ENCODE assay signal across 9 cellular contexts in the genomic region with DNA sequence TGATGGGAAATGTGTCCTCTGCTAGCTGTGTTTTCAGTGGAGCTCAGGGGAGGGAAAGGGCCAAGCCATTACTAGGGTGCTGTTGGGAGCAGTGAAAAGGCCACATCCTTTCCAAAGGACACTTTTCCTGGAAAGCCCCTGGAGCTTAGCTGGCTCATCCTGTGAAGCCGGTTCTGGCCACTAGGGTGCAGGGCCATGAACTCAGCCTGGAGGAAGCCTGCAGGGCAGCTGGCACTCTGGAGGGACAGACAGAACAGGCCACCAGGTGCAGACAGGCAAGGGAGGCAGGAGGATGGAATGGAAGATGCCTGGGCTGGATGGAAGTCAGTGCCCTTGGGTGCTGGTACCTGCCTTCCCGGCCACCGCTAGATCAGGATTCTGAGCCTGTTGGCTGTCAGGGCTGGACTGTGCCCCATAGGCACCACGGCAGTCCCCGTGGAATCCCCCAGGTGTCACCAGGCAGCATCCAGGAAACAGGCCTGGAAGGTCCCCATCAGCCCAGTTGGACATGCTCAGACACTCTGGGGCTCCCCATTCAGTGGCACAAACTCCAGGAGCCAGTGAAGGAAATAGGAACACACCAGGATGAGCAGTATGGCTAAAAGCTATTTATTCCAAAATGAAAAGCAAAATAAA.
A peak's percentile ranks its signal among the peaks of the same experiment; 100 is the strongest.
DNase-seq lines count a peak whose midpoint lies in the region; ATAC-seq and TF ChIP-seq lines count a peak whose summit lies in the region.
"Had no signal": no experiment of that assay in that cellular context is flagged by ENCODE, and none has a peak within 500 bp of the region (broad histone marks: within the 10 kb centered on the region; RNA-seq: fewer than 3 reads in every experiment).

No MANE protein-coding gene starts in this region.

- H3F3A ChIP-seq in DOHH2 (ENCODE audit: control insufficient read depth, insufficient read depth), result no peaks in the 10 kb centered on the region

- H3K9me3 ChIP-seq in DOHH2 (ENCODE audit: control insufficient read depth, insufficient read depth, low read length) (peaks cover 5% of the 10 kb centered on the region; the same call in 1 of the 2 replicates), IMR-90 (ENCODE audit: control insufficient read depth, insufficient read depth, low read length) (peaks cover 3% of the 10 kb centered on the region; the same call in 1 of the 2 replicates)

- H3K9me3 Mint-ChIP-seq in activated naive CD4-positive, alpha-beta T cell treated with anti-CD3 and anti-CD28 coated beads, Interleukin-2, amount 10 ng/mL, durations not matched to agents 7 days and 5 days, result no peaks in the 10 kb centered on the region

- no peak overlapping the region for H3K4me3 ChIP-seq in DOHH2 (ENCODE audit: low read length)
- H3K4me3 ChIP-seq in IMR-90 (ENCODE audit: insufficient read depth, low read depth, low read length), result no peak overlapping the region
- no peak overlapping the region for H3K4me3 ChIP-seq in astrocyte of the spinal cord (ENCODE audit: low read depth, low read length)
- no peak overlapping the region for H3K4me3 ChIP-seq in mesendoderm (ENCODE audit: low read length)

- H3K56ac ChIP-seq in IMR-90 (ENCODE audit: extremely low read depth, insufficient read depth, low read length) (no peak overlapping the region), mesendoderm (ENCODE audit: low read length) (no peak overlapping the region)

- H2BK5ac ChIP-seq in IMR-90 (ENCODE audit: low read depth, low read length, poor library complexity, severe bottlenecking), result no peak overlapping the region
- H2BK5ac ChIP-seq in mesendoderm (ENCODE audit: low read length), result no peak overlapping the region

- 70% methylated on average over 2 of the region's 5 CpGs; no CpG with 5 or more reads in 1 of the 2 experiments for WGBS in IMR-90 (ENCODE audit: extremely low coverage in 2 of 2, insufficient read length in 1 of 2), 2 experiments
- WGBS in mesendoderm (ENCODE audit: extremely low coverage, insufficient coverage, low lambda C conversion rate), result no CpG with 5 or more reads among the region's 5 CpGs

- in situ Hi-C loops in IMR-90 (cut with MboI; ENCODE audit: low sequenced_read_pairs) (no loop called here), astrocyte of the spinal cord (cut with HindIII; ENCODE audit: low sequenced_read_pairs) (no loop called here)

- H3K9me1 ChIP-seq in IMR-90 (ENCODE audit: insufficient read depth, low read length), result no peaks in the 10 kb centered on the region

- dilution Hi-C loops in IMR-90 (cut with HindIII; ENCODE audit: low sequenced_read_pairs, unreplicated experiment), result no loop called here

- H3K79me2 ChIP-seq in DOHH2 (ENCODE audit: control insufficient read depth, low read length) (no peaks in the 10 kb centered on the region), mesendoderm (ENCODE audit: control insufficient read depth, insufficient read depth, low read length) (no peaks in the 10 kb centered on the region)

- H3K27ac Mint-ChIP-seq in activated naive CD4-positive, alpha-beta T cell treated with anti-CD3 and anti-CD28 coated beads, Interleukin-2, amount 10 ng/mL, durations not matched to agents 7 days and 5 days, result no peak overlapping the region

- no TSS peak for BruUV-seq in IMR-90 (replicated peaks; lab: Mats Ljungman, UMichigan)

- H2BK15ac ChIP-seq in IMR-90 (ENCODE audit: low read depth, low read length), result no peak overlapping the region
- no peak overlapping the region for H2BK15ac ChIP-seq in mesendoderm (replicated peaks; ENCODE audit: low read depth)

- DNase-seq in IMR-90 (no peak), astrocyte of the spinal cord (ENCODE audit: low read depth, low spot score) (no peak), mesendoderm (peak; percentile 79), NCI-H1694 (lab: John Stamatoyannopoulos, UW) (no peak)
- DNase-seq in NK-92 treated with Interleukin-12 subunit alpha and Interleukin-12 subunit beta, amount 100 ng/mL, for 24 hours (lab: John Stamatoyannopoulos, UW), result no peak
- no peak for DNase-seq in activated naive CD4-positive, alpha-beta T cell treated with anti-CD3 and anti-CD28 coated beads, Interleukin-2, amount 10 ng/mL, durations not matched to agents 7 days and 5 days
- DNase-seq: central memory CD4-positive, alpha-beta T cell had no signal

- intact Hi-C loops in IMR-90 (cut with micrococcal nuclease), result no loop called here

- no peak overlapping the region for H3K4ac ChIP-seq in IMR-90 (ENCODE audit: low read depth, low read length)
- H3K4ac ChIP-seq in mesendoderm (ENCODE audit: low read depth, low read length), result no peak overlapping the region

- H3K36me3 Mint-ChIP-seq in activated naive CD4-positive, alpha-beta T cell treated with anti-CD3 and anti-CD28 coated beads, Interleukin-2, amount 10 ng/mL, durations not matched to agents 7 days and 5 days, result no peaks in the 10 kb centered on the region

- TF ChIP-seq RAD21 in IMR-90 (IDR thresholded peaks at IDR 0.05; ENCODE audit: low read length), result no peak

- no peak; the same call in 1 of the 2 replicates for ATAC-seq in IMR-90 (ENCODE audit: low read depth)
- no peak for ATAC-seq in GM18502 (IDR thresholded peaks at IDR 0.05; ENCODE audit: poor library complexity, unreplicated experiment)

- no peaks in the 10 kb centered on the region for H3K4me1 Mint-ChIP-seq in activated naive CD4-positive, alpha-beta T cell treated with anti-CD3 and anti-CD28 coated beads, Interleukin-2, amount 10 ng/mL, durations not matched to agents 7 days and 5 days

- H3K27me3 ChIP-seq in DOHH2 (ENCODE audit: control insufficient read depth, low read length), result no peaks in the 10 kb centered on the region
- H3K27me3 ChIP-seq in IMR-90 (ENCODE audit: control insufficient read depth, insufficient read depth, low read length), result peaks cover 4% of the 10 kb centered on the region
- no peaks in the 10 kb centered on the region for H3K27me3 ChIP-seq in mesendoderm (ENCODE audit: insufficient read depth, low read length, poor library complexity)

- no peak overlapping the region for H3K14ac ChIP-seq in IMR-90 (replicated peaks; ENCODE audit: low read depth, low read length)

- no peak overlapping the region for H3K18ac ChIP-seq in IMR-90 (ENCODE audit: low read depth, low read length)
- H3K18ac ChIP-seq in mesendoderm (ENCODE audit: low read length), result no peak overlapping the region

- no peak overlapping the region for H3K27ac ChIP-seq in DOHH2 (ENCODE audit: low read depth, low read length)
- H3K27ac ChIP-seq in IMR-90 (ENCODE audit: insufficient read depth, low read length), result no peak overlapping the region
- no peak overlapping the region for H3K27ac ChIP-seq in mesendoderm (ENCODE audit: low read depth, low read length)

- POLR2A ChIA-PET in IMR-90 (lab: Charles Lee; ENCODE audit: unreplicated experiment), result no interaction called here

- H3K4me1 ChIP-seq in DOHH2 (ENCODE audit: control insufficient read depth, low read length), result no peaks in the 10 kb centered on the region
- H3K4me1 ChIP-seq in IMR-90 (ENCODE audit: control insufficient read depth, insufficient read depth, low read length), result no peaks in the 10 kb centered on the region
- H3K4me1 ChIP-seq in mesendoderm (ENCODE audit: control insufficient read depth, low read depth, low read length), result no peaks in the 10 kb centered on the region

- H3K79me1 ChIP-seq in IMR-90 (ENCODE audit: low read depth in 1 of 2, low read length in 2 of 2), result no peaks in the 10 kb centered on the region
- no peaks in the 10 kb centered on the region for H3K79me1 ChIP-seq in mesendoderm (ENCODE audit: low read length)

- H3K4me3 Mint-ChIP-seq in activated naive CD4-positive, alpha-beta T cell treated with anti-CD3 and anti-CD28 coated beads, Interleukin-2, amount 10 ng/mL, durations not matched to agents 7 days and 5 days, result no peak overlapping the region

- CTCF ChIA-PET in IMR-90 (lab: Yijun Ruan, JAX), result interaction anchor here (1.0 to 1.2 kb wide), 2 partner anchors 9 to 13 kb away, joined by 3 read pairs; no protein-coding TSS in a partner anchor
- CTCF ChIA-PET in activated naive CD4-positive, alpha-beta T cell treated with anti-CD3 and anti-CD28 coated beads, Interleukin-2, amount 10 ng/mL, durations not matched to agents 7 days and 5 days (lab: Charles Lee), result interaction anchor here (1.0 to 2.0 kb wide), 3 partner anchors 9 to 181 kb away, joined by 4 to 7 read pairs (median 4); partner anchors contain the start of gene VPS13C

- H4K8ac ChIP-seq in IMR-90 (ENCODE audit: low read depth in 2 of 2, low read length in 2 of 2) (no peak overlapping the region), mesendoderm (ENCODE audit: low read depth, low read length) (no peak overlapping the region)

- H3K4me2 ChIP-seq in DOHH2 (ENCODE audit: low read length) (no peak overlapping the region), IMR-90 (ENCODE audit: low read depth, low read length) (no peak overlapping the region), mesendoderm (ENCODE audit: low read length) (no peak overlapping the region)

- peak overlapping the region; percentile 46 for H2AFZ ChIP-seq in IMR-90 (replicated peaks; ENCODE audit: low read length, poor library complexity)

- H2AK9ac ChIP-seq in IMR-90 (replicated peaks; ENCODE audit: low read depth, low read length, poor library complexity), result no peak overlapping the region

- H3K9ac ChIP-seq in IMR-90 (ENCODE audit: low read depth, low read length) (no peak overlapping the region), mesendoderm (ENCODE audit: low read length) (no peak overlapping the region)

- no peak overlapping the region for H4K91ac ChIP-seq in IMR-90 (ENCODE audit: insufficient read depth, low read depth, low read length)

- H4K20me1 ChIP-seq in DOHH2 (ENCODE audit: control insufficient read depth, insufficient read depth, low read depth, low read length), result no peaks in the 10 kb centered on the region
- H4K20me1 ChIP-seq in IMR-90 (ENCODE audit: insufficient read depth, low read length), result no peaks in the 10 kb centered on the region

- H2AK5ac ChIP-seq in IMR-90 (ENCODE audit: low read depth, low read length), result no peak overlapping the region
- no peak overlapping the region for H2AK5ac ChIP-seq in mesendoderm (ENCODE audit: low read length)

- TF ChIP-seq CTCF in DOHH2 (IDR thresholded peaks at IDR 0.05; ENCODE audit: low read depth, low read length, poor library complexity, severe bottlenecking) (peak; percentile 23), IMR-90 (conservative IDR thresholded peaks at IDR 0.05; ENCODE audit: low read depth, low read length) (peak; percentile 27; the same call in 1 of the 2 replicates), astrocyte of the spinal cord (IDR thresholded peaks at IDR 0.05; ENCODE audit: low read depth, low read length) (peak; percentile 34)

- H3K23ac ChIP-seq in IMR-90 (ENCODE audit: low read depth, low read length), result no peak overlapping the region
- H3K23ac ChIP-seq in mesendoderm (ENCODE audit: low read length), result no peak overlapping the region

- H3K9me2 ChIP-seq in DOHH2 (replicated peaks; ENCODE audit: control insufficient read depth, low read length), result no peaks in the 10 kb centered on the region

- H2BK120ac ChIP-seq in IMR-90 (ENCODE audit: low read depth, low read length) (no peak overlapping the region), mesendoderm (ENCODE audit: low read depth, low read length) (no peak overlapping the region)

- H3K27me3 Mint-ChIP-seq in activated naive CD4-positive, alpha-beta T cell treated with anti-CD3 and anti-CD28 coated beads, Interleukin-2, amount 10 ng/mL, durations not matched to agents 7 days and 5 days, result peaks cover 16% of the 10 kb centered on the region

- H4K5ac ChIP-seq in IMR-90 (ENCODE audit: low read depth, low read length) (no peak overlapping the region), mesendoderm (ENCODE audit: low read length) (no peak overlapping the region)

- H2BK20ac ChIP-seq in IMR-90 (ENCODE audit: low read depth, low read length), result no peak overlapping the region

- TF ChIP-seq POLR2A in IMR-90 (IDR thresholded peaks at IDR 0.05; ENCODE audit: low read depth, low read length), result no peak

- H3K36me3 ChIP-seq in DOHH2 (ENCODE audit: control insufficient read depth, low read length) (no peaks in the 10 kb centered on the region), IMR-90 (ENCODE audit: control insufficient read depth, insufficient read depth, low read length) (no peaks in the 10 kb centered on the region), mesendoderm (ENCODE audit: control insufficient read depth, insufficient read depth, low read length) (no peaks in the 10 kb centered on the region)
